22 cellular contexts compared by ENCODE assay signal in the genomic region with DNA sequence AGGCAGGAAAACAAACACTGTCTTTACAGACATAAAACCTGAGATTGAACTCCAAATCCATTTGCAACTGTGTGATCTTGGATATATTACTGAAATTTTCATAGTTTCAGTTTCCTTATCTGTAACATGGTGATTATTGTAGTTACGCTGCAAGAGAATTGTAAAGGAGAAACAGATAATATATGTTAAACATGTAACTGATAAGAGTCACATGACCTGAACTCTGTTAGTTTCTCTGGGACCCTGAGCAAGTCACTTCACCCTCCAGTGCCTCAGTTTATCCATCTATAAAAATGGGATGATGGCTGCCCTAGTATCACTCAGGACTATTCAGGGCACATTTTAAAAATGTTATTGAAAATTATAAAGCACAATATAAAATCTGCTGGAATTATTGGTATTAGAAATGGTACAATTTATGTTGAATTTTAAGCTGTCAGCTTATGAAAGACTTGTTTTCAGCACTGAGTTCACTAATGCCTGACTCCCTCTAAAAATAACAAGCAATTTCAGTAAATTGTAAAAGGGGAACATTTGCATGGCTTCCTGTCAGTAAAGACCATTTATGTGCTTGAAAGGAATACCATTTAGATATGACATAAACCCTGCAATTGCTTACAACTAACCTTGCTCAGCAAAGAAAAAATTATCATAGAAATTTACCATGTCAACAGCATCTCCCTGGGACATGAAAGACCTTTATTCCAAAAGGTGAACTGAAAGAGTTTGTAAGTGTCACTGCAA.
"Had no signal": no experiment of that assay in that cellular context is flagged by ENCODE, and none has a peak within 500 bp of the region (broad histone marks: within the 10 kb centered on the region; RNA-seq: fewer than 3 reads in every experiment).

No MANE protein-coding gene starts in this region.

- H3K4me3 ChIP-seq: ascending aorta, hepatocyte, left ventricle myocardium inferior, thoracic aorta had no signal

- H3K4me1 ChIP-seq: ascending aorta, left ventricle myocardium inferior had no signal

- H3K79me2 ChIP-seq: hepatocyte had no signal

- DNase-seq: activated CD4-positive, alpha-beta T cell treated with anti-CD3 and anti-CD28 coated beads, Interleukin-2, amount 10 ng/mL, durations not matched to agents 7 days and 5 days; activated CD4-positive, CD25-positive, alpha-beta regulatory T cell treated with anti-CD3 and anti-CD28 coated beads, Interleukin-2, amount 50 U/mL, for 72 hours; activated CD8-positive, alpha-beta memory T cell treated with anti-CD3 and anti-CD28 coated beads, Interleukin-2, amount 10 ng/mL, durations not matched to agents 7 days and 5 days; activated CD8-positive, alpha-beta T cell treated with anti-CD3 and anti-CD28 coated beads for 36 hours; activated gamma-delta T cell; activated T-cell treated with anti-CD3 and anti-CD28 coated beads for 4 hours; brain microvascular endothelial cell; caudate nucleus; dermis blood vessel endothelial cell; effector CD8-positive, alpha-beta T cell; foreskin melanocyte; glutamatergic neuron; immature natural killer cell; kidney glomerular epithelial cell; left ventricle myocardium inferior; naive thymus-derived CD8-positive, alpha-beta T cell; stimulated activated CD4-positive, alpha-beta T cell treated with anti-CD3 and anti-CD28 coated beads, Interleukin-2, amount 100 ng/mL, for 48 hours; stimulated activated naive CD4-positive, alpha-beta T cell treated with Interleukin-2 at 50 U/mL for 16 hours had no signal

- ATAC-seq: activated CD8-positive, alpha-beta memory T cell treated with anti-CD3 and anti-CD28 coated beads, Interleukin-2, amount 10 ng/mL, durations not matched to agents 7 days and 5 days; activated CD8-positive, alpha-beta T cell treated with anti-CD3 and anti-CD28 coated beads for 36 hours; naive thymus-derived CD8-positive, alpha-beta T cell had no signal

- H3K27ac ChIP-seq: ascending aorta, brain microvascular endothelial cell, hepatocyte, left ventricle myocardium inferior, thoracic aorta, VCaP had no signal

- H3K36me3 ChIP-seq: ascending aorta, brain microvascular endothelial cell, left ventricle myocardium inferior, thoracic aorta had no signal

- H3K27me3 ChIP-seq: ascending aorta, brain microvascular endothelial cell, hepatocyte had no signal

- H3K9me3 ChIP-seq: ascending aorta, left ventricle myocardium inferior, thoracic aorta had no signal

- H3K4me2 ChIP-seq: hepatocyte had no signal
